20 cellular contexts compared by ENCODE assay signal in the genomic region with DNA sequence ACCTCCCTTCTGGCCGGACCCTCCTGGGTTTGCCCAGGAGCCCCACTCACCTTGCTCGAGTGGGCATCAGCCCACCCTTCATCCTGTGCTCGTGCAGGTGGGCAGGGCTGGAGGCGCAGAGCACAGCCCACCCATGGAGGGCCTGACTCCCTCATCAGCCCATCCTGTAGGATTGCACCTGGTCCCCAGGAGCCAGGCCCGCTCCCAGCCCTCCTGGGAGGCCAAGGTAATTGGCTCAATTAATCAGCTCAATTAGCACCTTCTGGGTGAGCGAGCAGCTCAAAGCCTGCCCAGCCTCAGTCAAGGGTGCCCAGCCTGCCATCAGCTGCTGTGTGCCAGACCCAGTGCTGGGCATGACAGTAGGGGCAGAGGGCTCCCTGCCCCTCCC. TPM values are rescaled to one million over a fixed set of nuclear protein-coding genes. Genes with fewer than 3 reads are reported as not detected.
A peak's percentile ranks its signal among the peaks of the same experiment; 100 is the strongest.
DNase-seq lines count a peak whose midpoint lies in the region; ATAC-seq, FAIRE-seq and TF ChIP-seq lines count a peak whose summit lies in the region.
"Had no signal": no experiment of that assay in that cellular context is flagged by ENCODE, and none has a peak within 500 bp of the region (broad histone marks: within the 10 kb centered on the region; RNA-seq: fewer than 3 reads in every experiment).

No MANE protein-coding gene starts in this region.

- H3K23me2 ChIP-seq in H1 (ENCODE audit: low read depth, low read length) = no peaks in the 10 kb centered on the region

- H2BK15ac ChIP-seq in H1 (ENCODE audit: low read length) = no peak overlapping the region; the same call in 1 of the 2 replicates

- peaks cover 2 to 24% (median 12%) of the 10 kb centered on the region in 4 experiments for H3K4me1 ChIP-seq in H1 (replicated peaks in 1 of 4; ENCODE audit: control insufficient read depth in 3 of 4, insufficient read depth in 4 of 4, low read length in 3 of 4)

- H3K79me1 ChIP-seq in H1 (ENCODE audit: low read depth, low read length) = no peaks in the 10 kb centered on the region

- H3K56ac ChIP-seq in H1 (replicated peaks; ENCODE audit: insufficient read length, low read depth, low read length) = no peak overlapping the region

- no peak overlapping the region for H2AFZ ChIP-seq in H1 (ENCODE audit: low read length)

- H3K36me3 ChIP-seq in H1 (ENCODE audit: control insufficient read depth in 2 of 4, insufficient read depth in 4 of 4, low read length in 3 of 4) = no peaks in the 10 kb centered on the region

- FAIRE-seq in H1 (lab: Jason Lieb, UNC) = no peak
- FAIRE-seq: HepG2, RCC 7860 had no signal

- WGBS in H1 (ENCODE audit: extremely low coverage in 1 of 2, insufficient coverage in 1 of 2, insufficient read length in 1 of 2, insufficient replicate concordance in 2 of 2, low coverage in 1 of 2, low lambda C conversion rate in 2 of 2, missing lambda C conversion rate in 1 of 2), 2 experiments = 87% methylated on average over 6 of the region's 6 CpGs; no CpG with 5 or more reads in 1 of the 2 experiments

- no peak overlapping the region for H4K5ac ChIP-seq in H1 (ENCODE audit: insufficient read length, low read depth, low read length)

- TF ChIP-seq CTCF in H1 (IDR thresholded peaks at IDR 0.05; ENCODE audit: control extremely low read depth in 1 of 3, insufficient read depth in 1 of 3, low read depth in 1 of 3, low read length in 3 of 3) = no peak

- H2BK5ac ChIP-seq in H1 (ENCODE audit: low read depth, low read length) = no peak overlapping the region

- peak overlapping the region; percentile 31; the same call in 1 of the 2 replicates for H4K8ac ChIP-seq in H1 (ENCODE audit: extremely low read depth, insufficient read depth, low read length)

- no peak overlapping the region for H3K14ac ChIP-seq in H1 (ENCODE audit: insufficient read length)

- H4K20me1 ChIP-seq in H1 (replicated peaks in 1 of 2; ENCODE audit: control insufficient read depth in 1 of 2, insufficient read depth in 2 of 2, low read length in 2 of 2) = peaks cover 0 to 3% of the 10 kb centered on the region in 2 experiments

- H3K4me2 ChIP-seq in H1 (ENCODE audit: insufficient read depth in 1 of 2, low read depth in 2 of 2, low read length in 2 of 2) = no peak overlapping the region
- H3K4me2 ChIP-seq: KMS-11, SK-N-SH had no signal

- intact Hi-C loops in head of caudate nucleus (cut with DNase I) = no loop called here

- no peak for ATAC-seq in GM19035 (IDR thresholded peaks at IDR 0.05; ENCODE audit: unreplicated experiment)
- ATAC-seq: CD8-positive, alpha-beta T cell; HepG2 had no signal

- CTCF ChIA-PET in H1 (lab: Charles Lee; ENCODE audit: partially characterized antibody) = interaction anchor here (0.6 to 1.3 kb wide), 3 partner anchors 11 to 321 kb away, joined by 3 to 4 read pairs (median 3); no protein-coding TSS in a partner anchor

- H3K27ac ChIP-seq in H1 (ENCODE audit: low read depth, low read length) = no peak overlapping the region
- H3K27ac ChIP-seq: KMS-11 had no signal

- no peaks in the 10 kb centered on the region for H3K4me1 Mint-ChIP-seq in immature natural killer cell

- no peak overlapping the region for H2AK5ac ChIP-seq in H1 (ENCODE audit: low read depth, low read length)

- DNase-seq in NCI-H82 (lab: John Stamatoyannopoulos, UW) = peak; percentile 57
- DNase-seq in NCI-H82 treated with DMSO at 0.1 percent for 48 hours (lab: John Stamatoyannopoulos, UW; ENCODE audit: unreplicated experiment) = no peak
- DNase-seq in NCI-H2171 (lab: John Stamatoyannopoulos, UW) = peak; percentile 46
- no peak for DNase-seq in H1 (ENCODE audit: low read depth in 1 of 2, low spot score in 2 of 2)
- no peak for DNase-seq in retina
- DNase-seq in head of caudate nucleus = no peak
- DNase-seq in immature natural killer cell = no peak
- DNase-seq: 8988T; CD8-positive, alpha-beta T cell; GDM1; HFFc6; NCI-H1930; NCI-H446 treated with DMSO at 0.1 percent for 48 hours; NCI-H748 treated with DMSO at 0.1 percent for 48 hours; SHP77; SK-N-SH had no signal

- no peaks in the 10 kb centered on the region for H3K9me3 ChIP-seq in H1 (ENCODE audit: insufficient read depth in 2 of 2, low read depth in 1 of 2, low read length in 1 of 2)
- H3K9me3 ChIP-seq: SK-N-SH had no signal

- H3K23ac ChIP-seq in H1 (ENCODE audit: insufficient read length) = no peak overlapping the region

- POLR2A ChIA-PET in H1 (lab: Charles Lee; ENCODE audit: partially characterized antibody) = no interaction called here

- no peaks in the 10 kb centered on the region for H3K36me3 Mint-ChIP-seq in immature natural killer cell
- H3K36me3 Mint-ChIP-seq: CD8-positive, alpha-beta T cell had no signal

- H3K4me3 Mint-ChIP-seq in immature natural killer cell = no peak overlapping the region
- H3K4me3 Mint-ChIP-seq: CD8-positive, alpha-beta T cell; HFFc6 had no signal

- TF ChIP-seq POLR2A in H1 (IDR thresholded peaks at IDR 0.05; ENCODE audit: control extremely low read depth in 1 of 2, low read depth in 2 of 2, low read length in 2 of 2) = no peak

- no peak overlapping the region for H2BK12ac ChIP-seq in H1 (ENCODE audit: low read depth, low read length)

- H3K27me3 Mint-ChIP-seq in immature natural killer cell (ENCODE audit: low read depth in 3 of 3) = peaks cover 0 to 6% (median 2%) of the 10 kb centered on the region in 3 donors

- TF ChIP-seq EP300 in H1 (IDR thresholded peaks at IDR 0.05; ENCODE audit: borderline replicate concordance in 1 of 2, low read depth in 2 of 2, low read length in 2 of 2) = no peak

- H2BK120ac ChIP-seq in H1 (replicated peaks; ENCODE audit: low read depth, low read length) = no peak overlapping the region

- no peak overlapping the region for H3K9ac ChIP-seq in H1 (replicated peaks in 1 of 4; ENCODE audit: extremely low read depth in 1 of 4, low read depth in 3 of 4, low read length in 3 of 4)
- H3K9ac ChIP-seq: KMS-11, SK-N-SH had no signal

- no peak overlapping the region for H2BK20ac ChIP-seq in H1 (ENCODE audit: low read length)

- no peak overlapping the region for H3K4me3 ChIP-seq in H1 (ENCODE audit: extremely low read depth in 1 of 4, insufficient read depth in 2 of 4, low read depth in 3 of 4, low read length in 4 of 4)

- H3K79me2 ChIP-seq in H1 (ENCODE audit: control insufficient read depth in 1 of 2, insufficient read depth in 2 of 2, low read length in 2 of 2) = no peaks in the 10 kb centered on the region

- H3K18ac ChIP-seq in H1 (ENCODE audit: extremely low read depth, low read length) = no peak overlapping the region; the same call in 1 of the 2 replicates

- TF ChIP-seq RAD21 in H1 (IDR thresholded peaks at IDR 0.05 in 1 of 2, conservative IDR thresholded peaks at IDR 0.05 in 1 of 2; ENCODE audit: low read depth in 2 of 2, low read length in 2 of 2) = no peak

- no peak overlapping the region for H3K4ac ChIP-seq in H1 (replicated peaks; ENCODE audit: insufficient read length, low read depth, low read length)

- no peak overlapping the region for H3K27ac Mint-ChIP-seq in immature natural killer cell
- H3K27ac Mint-ChIP-seq: CD8-positive, alpha-beta T cell; HFFc6 had no signal

- no peaks in the 10 kb centered on the region for H3K9me3 Mint-ChIP-seq in immature natural killer cell
- H3K9me3 Mint-ChIP-seq: CD8-positive, alpha-beta T cell had no signal

- H4K91ac ChIP-seq in H1 (replicated peaks; ENCODE audit: insufficient read length, low read length) = no peak overlapping the region

- peaks cover 0 to 17% (median 9%) of the 10 kb centered on the region in 4 experiments; a peak in 4 of 7 replicates for H3K27me3 ChIP-seq in H1 (replicated peaks in 1 of 4; ENCODE audit: control insufficient read depth in 3 of 4, extremely low read depth in 1 of 4, insufficient read depth in 3 of 4, low read length in 3 of 4)

TF ChIP-seq in H1, 55 proteins besides CTCF, POLR2A, EP300 and RAD21:
- no peak for TF ChIP-seq SAP30 (IDR thresholded peaks at IDR 0.05; ENCODE audit: insufficient read depth, insufficient replicate concordance, low read length)
TF ChIP-seq in H1: peak in this region for 0.

RNA-seq across cellular contexts. Expression of a gene that starts 58.1 kb away (rescaled TPM):
- 97.6 and 97.7 TPM in 2 replicates for total RNA-seq in H1 (2021; fragmentation: NEBNext Ultra II Directional; extraction: Animal tissue kit (Norgen Biotek cat#: 25700))
- 43.2 and 63.0 TPM in 2 replicates for polyA plus RNA-seq in H1 (2011; rRNA removed)
- 43.8 TPM for polyA plus RNA-seq in H1 (2011; cell fraction: cytosol; rRNA removed)
- 74.6 TPM for polyA plus RNA-seq in H1 (2011; cell fraction: nucleus; rRNA removed)
- 69.0 to 102 TPM (median 89.4 TPM) in 4 replicates for polyA plus RNA-seq in H1 (2012, experiment 1 of 2)
- polyA plus RNA-seq in H1 (2012, experiment 2 of 2) = 73.5 TPM
- polyA plus RNA-seq in H1 (2013, experiment 1 of 2) = 93.0 TPM
- polyA plus RNA-seq in H1 (2013, experiment 2 of 2) = 97.4 TPM
- polyA minus RNA-seq in H1 (2011; rRNA and poly(A)+ RNA removed) = 104 and 120 TPM in 2 replicates
- polyA minus RNA-seq in H1 (2011; cell fraction: cytosol; rRNA and poly(A)+ RNA removed) = 68.6 TPM
- 58.5 TPM for polyA minus RNA-seq in H1 (2011; cell fraction: nucleus; rRNA and poly(A)+ RNA removed)
- polyA plus RNA-seq in immature natural killer cell = under 1 TPM in 2 of 3 donors, not detected in 1; 0.41 to 0.52 TPM

Comparison
In these comparisons a context has a peak if more than half of its experiments do, and no peak if none do; other contexts are left out.
1. DNase-seq: peak in NCI-H82 (single experiment) and NCI-H2171 (single experiment); none in NCI-H82 treated with DMSO at 0.1 percent for 48 hours (single experiment), H1 (0 of 2), retina (single experiment), head of caudate nucleus (0 of 42) and immature natural killer cell (0 of 3).
2. RNA of a gene that starts 58.1 kb away (polyA plus RNA-seq): 43.2 to 102 TPM in H1; 0.41 to 0.52 TPM in immature natural killer cell; every median in the first group is over 10 times any median in the second.